In the genomic region with DNA sequence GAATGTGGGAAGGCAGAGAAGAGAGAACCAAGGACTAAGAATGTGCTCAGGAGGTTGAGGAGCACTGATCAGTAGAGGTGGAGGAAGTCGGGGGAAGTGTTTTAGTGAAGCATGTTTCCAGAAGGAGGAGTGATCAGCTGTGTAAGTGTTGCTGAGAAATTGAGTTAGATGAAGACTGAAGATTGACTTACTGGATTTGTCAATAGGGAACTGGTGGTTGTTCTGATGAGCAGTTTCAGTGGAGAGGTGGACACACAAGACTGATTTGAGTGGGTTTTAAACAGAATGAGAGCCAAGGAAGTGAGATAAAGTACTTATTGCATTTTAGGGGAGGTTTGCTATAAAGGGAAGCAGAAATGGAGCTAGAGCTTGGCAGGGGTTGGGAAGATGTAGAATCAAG, we compare ENCODE assay signal across 10 cellular contexts.
DNase-seq lines count a peak whose midpoint lies in the region; ATAC-seq, FAIRE-seq and TF ChIP-seq lines count a peak whose summit lies in the region.
"Had no signal": no experiment of that assay in that cellular context is flagged by ENCODE, and none has a peak within 500 bp of the region (broad histone marks: within the 10 kb centered on the region; RNA-seq: fewer than 3 reads in every experiment).

No MANE protein-coding gene starts in this region.

- FAIRE-seq in H54 (lab: Jason Lieb, UNC): no peak

- ATAC-seq in GM18502 (IDR thresholded peaks at IDR 0.05; ENCODE audit: poor library complexity, unreplicated experiment) (peak; percentile 77), GM19463 (IDR thresholded peaks at IDR 0.05; ENCODE audit: unreplicated experiment) (peak; percentile 79), HG02884 (IDR thresholded peaks at IDR 0.05; ENCODE audit: unreplicated experiment) (peak; percentile 91), HG03575 (IDR thresholded peaks at IDR 0.05; ENCODE audit: extremely low read depth, insufficient number of reproducible peaks, low FRiP score, unreplicated experiment) (peak; percentile 58)
- ATAC-seq: right lobe of liver had no signal

- DNase-seq in H54 (ENCODE audit: insufficient read length, low spot score): no peak
- no peak for DNase-seq in activated effector memory CD4-positive, alpha-beta T cell treated with Interleukin-2 at 50 U/mL for 16 hours
- no peak for DNase-seq in stimulated activated CD4-positive, alpha-beta T cell treated with anti-CD3 and anti-CD28 coated beads, Interleukin-15, amount 100 ng/mL, for 24 hours
- DNase-seq in NCI-H2029 (lab: John Stamatoyannopoulos, UW): no peak
- DNase-seq: C1 segment of cervical spinal cord, right lobe of liver had no signal

- no peak for TF ChIP-seq POLR2A in H54 (IDR thresholded peaks at IDR 0.05; ENCODE audit: low read depth, low read length)
